Comparison of ENCODE assay signal across 8 cellular contexts in genomic region chr3:192188218-192188835, GRCh38.
A peak's percentile ranks its signal among the peaks of the same experiment; 100 is the strongest.
DNase-seq lines count a peak whose midpoint lies in the region; ATAC-seq lines count a peak whose summit lies in the region.

No MANE protein-coding gene starts in this region.

- H3K4me1 ChIP-seq in NT2/D1 (ENCODE audit: insufficient read depth, insufficient read length), result no peaks in the 10 kb centered on the region

- DNase-seq in GDM1 (lab: John Stamatoyannopoulos, UW), result peak; percentile 9
- DNase-seq in NT2/D1 (ENCODE audit: low read depth, low spot score), result peak; percentile 39
- peak; percentile 45 for DNase-seq in activated naive CD8-positive, alpha-beta T cell treated with anti-CD3 and anti-CD28 coated beads, Interleukin-2, amount 10 ng/mL, durations not matched to agents 7 days and 5 days
- peak; percentile 64 for DNase-seq in islet precursor cell
- peak; percentile 1 for DNase-seq in stimulated activated CD8-positive, alpha-beta memory T cell treated with anti-CD3 and anti-CD28 coated beads, Interleukin-15, amount 100 ng/mL, for 24 hours (ENCODE audit: low read depth)
- no peak for DNase-seq in DMS79 (lab: John Stamatoyannopoulos, UW)

- no peak overlapping the region for H3K27ac Mint-ChIP-seq in activated naive CD8-positive, alpha-beta T cell treated with anti-CD3 and anti-CD28 coated beads, Interleukin-2, amount 10 ng/mL, durations not matched to agents 7 days and 5 days

- POLR2A ChIA-PET in activated naive CD8-positive, alpha-beta T cell treated with anti-CD3 and anti-CD28 coated beads, Interleukin-2, amount 10 ng/mL, durations not matched to agents 7 days and 5 days (lab: Charles Lee), result no interaction called here

- peak; percentile 97 for ATAC-seq in GM21360 (IDR thresholded peaks at IDR 0.05; ENCODE audit: unreplicated experiment)
- peak; percentile 80 for ATAC-seq in HG03457 (IDR thresholded peaks at IDR 0.05; ENCODE audit: unreplicated experiment)
- peak; percentile 56 for ATAC-seq in activated naive CD8-positive, alpha-beta T cell treated with anti-CD3 and anti-CD28 coated beads, Interleukin-2, amount 10 ng/mL, durations not matched to agents 7 days and 5 days (ENCODE audit: low read depth)

- no peaks in the 10 kb centered on the region for H3K9me3 ChIP-seq in NT2/D1 (ENCODE audit: insufficient read depth, low read length)

- H3K4me3 ChIP-seq in NT2/D1 (ENCODE audit: insufficient read length, low read depth), result no peak overlapping the region

- no peak overlapping the region for H3K9ac ChIP-seq in NT2/D1 (ENCODE audit: insufficient read length, low read depth)

- no peaks in the 10 kb centered on the region for H3K4me1 Mint-ChIP-seq in activated naive CD8-positive, alpha-beta T cell treated with anti-CD3 and anti-CD28 coated beads, Interleukin-2, amount 10 ng/mL, durations not matched to agents 7 days and 5 days

- no peaks in the 10 kb centered on the region for H3K9me3 Mint-ChIP-seq in activated naive CD8-positive, alpha-beta T cell treated with anti-CD3 and anti-CD28 coated beads, Interleukin-2, amount 10 ng/mL, durations not matched to agents 7 days and 5 days

- no peaks in the 10 kb centered on the region for H3K27me3 ChIP-seq in NT2/D1 (ENCODE audit: insufficient read depth, insufficient read length)

- no peaks in the 10 kb centered on the region for H3K36me3 Mint-ChIP-seq in activated naive CD8-positive, alpha-beta T cell treated with anti-CD3 and anti-CD28 coated beads, Interleukin-2, amount 10 ng/mL, durations not matched to agents 7 days and 5 days

- H3K36me3 ChIP-seq in NT2/D1 (ENCODE audit: insufficient read depth, insufficient read length, low read length), result no peaks in the 10 kb centered on the region

- no peaks in the 10 kb centered on the region for H3K27me3 Mint-ChIP-seq in activated naive CD8-positive, alpha-beta T cell treated with anti-CD3 and anti-CD28 coated beads, Interleukin-2, amount 10 ng/mL, durations not matched to agents 7 days and 5 days

- H3K4me3 Mint-ChIP-seq in activated naive CD8-positive, alpha-beta T cell treated with anti-CD3 and anti-CD28 coated beads, Interleukin-2, amount 10 ng/mL, durations not matched to agents 7 days and 5 days, result no peak overlapping the region
